Comparison of ENCODE assay signal across 8 cellular contexts in genomic region chr16:67013238-67013822, GRCh38. TPM values are rescaled to one million over a fixed set of nuclear protein-coding genes. Genes with fewer than 3 reads are reported as not detected.
A peak's percentile ranks its signal among the peaks of the same experiment; 100 is the strongest.
DNase-seq lines count a peak whose midpoint lies in the region; ATAC-seq and TF ChIP-seq lines count a peak whose summit lies in the region.

No MANE protein-coding gene starts in this region.

- no peaks in the 10 kb centered on the region for H3K36me3 ChIP-seq in kidney epithelial cell (ENCODE audit: control insufficient read depth, insufficient read depth, low read length)

- ATAC-seq in activated T-helper 17 cell treated with anti-CD3 and anti-CD28 coated beads, Interleukin-2, amount 50 U/mL, for 72 hours (replicated peaks): peak; percentile 2
- ATAC-seq in HG03378 (IDR thresholded peaks at IDR 0.05; ENCODE audit: unreplicated experiment) (no peak), HG03196 (IDR thresholded peaks at IDR 0.05; ENCODE audit: unreplicated experiment) (no peak)

- H3K9me3 Mint-ChIP-seq in activated CD4-positive, alpha-beta T cell treated with anti-CD3 and anti-CD28 coated beads, Interleukin-2, amount 10 ng/mL, durations not matched to agents 24 days and 14 days: no peaks in the 10 kb centered on the region
- no peaks in the 10 kb centered on the region for H3K9me3 Mint-ChIP-seq in activated T-helper 17 cell treated with anti-CD3 and anti-CD28 coated beads, Interleukin-2, amount 50 U/mL, for 72 hours

- peak overlapping the region; percentile 96 for H3K27ac Mint-ChIP-seq in activated CD4-positive, alpha-beta T cell treated with anti-CD3 and anti-CD28 coated beads, Interleukin-2, amount 10 ng/mL, durations not matched to agents 24 days and 14 days
- peak overlapping the region; percentile 89 for H3K27ac Mint-ChIP-seq in activated T-helper 17 cell treated with anti-CD3 and anti-CD28 coated beads, Interleukin-2, amount 50 U/mL, for 72 hours

- peak overlapping the region; percentile 31 for H3K4me3 ChIP-seq in kidney epithelial cell (ENCODE audit: low read depth, low read length)

- TF ChIP-seq CTCF in kidney epithelial cell (IDR thresholded peaks at IDR 0.05; ENCODE audit: insufficient read depth, low read length, poor library complexity, severe bottlenecking): no peak

- H3K27me3 ChIP-seq in kidney epithelial cell (ENCODE audit: control insufficient read depth, insufficient read depth, low read length): peaks cover 15% of the 10 kb centered on the region

- peaks cover 24% of the 10 kb centered on the region for H3K36me3 Mint-ChIP-seq in activated CD4-positive, alpha-beta T cell treated with anti-CD3 and anti-CD28 coated beads, Interleukin-2, amount 10 ng/mL, durations not matched to agents 24 days and 14 days (ENCODE audit: low read depth)
- peaks cover 11% of the 10 kb centered on the region for H3K36me3 Mint-ChIP-seq in activated T-helper 17 cell treated with anti-CD3 and anti-CD28 coated beads, Interleukin-2, amount 50 U/mL, for 72 hours (ENCODE audit: low read depth)

- peak overlapping the region; percentile 89 for H3K27ac ChIP-seq in temporal lobe (ENCODE audit: low read depth, low read length)

- peak; percentile 68 for DNase-seq in activated CD4-positive, alpha-beta T cell treated with anti-CD3 and anti-CD28 coated beads, Interleukin-2, amount 10 ng/mL, durations not matched to agents 24 days and 14 days
- DNase-seq in activated CD4-positive, alpha-beta T cell treated with anti-CD3 and anti-CD28 coated beads for 48 hours: no peak
- DNase-seq in kidney epithelial cell (ENCODE audit: low read depth) (no peak), OCI-M1 (lab: John Stamatoyannopoulos, UW) (no peak)

- peaks cover 55% of the 10 kb centered on the region for H3K4me1 Mint-ChIP-seq in activated CD4-positive, alpha-beta T cell treated with anti-CD3 and anti-CD28 coated beads, Interleukin-2, amount 10 ng/mL, durations not matched to agents 24 days and 14 days
- H3K4me1 Mint-ChIP-seq in activated T-helper 17 cell treated with anti-CD3 and anti-CD28 coated beads, Interleukin-2, amount 50 U/mL, for 72 hours: peaks cover 9% of the 10 kb centered on the region

- intact Hi-C loops in activated CD4-positive, alpha-beta T cell treated with anti-CD3 and anti-CD28 coated beads, Interleukin-2, amount 10 ng/mL, durations not matched to agents 24 days and 14 days (cut with micrococcal nuclease): loop anchor here (1.0 kb wide), 2 partner anchors 29 to 42 kb away; no protein-coding TSS in a partner anchor

- H3K27me3 Mint-ChIP-seq in activated CD4-positive, alpha-beta T cell treated with anti-CD3 and anti-CD28 coated beads, Interleukin-2, amount 10 ng/mL, durations not matched to agents 24 days and 14 days: no peaks in the 10 kb centered on the region
- H3K27me3 Mint-ChIP-seq in activated T-helper 17 cell treated with anti-CD3 and anti-CD28 coated beads, Interleukin-2, amount 50 U/mL, for 72 hours: no peaks in the 10 kb centered on the region

- H3K4me3 Mint-ChIP-seq in activated CD4-positive, alpha-beta T cell treated with anti-CD3 and anti-CD28 coated beads, Interleukin-2, amount 10 ng/mL, durations not matched to agents 24 days and 14 days: peak overlapping the region; percentile 89
- H3K4me3 Mint-ChIP-seq in activated T-helper 17 cell treated with anti-CD3 and anti-CD28 coated beads, Interleukin-2, amount 50 U/mL, for 72 hours: peak overlapping the region; percentile 84

RNA-seq across cellular contexts. Expression of gene CBFB, which starts 15.6 kb away (rescaled TPM):
- 163 and 172 TPM in 2 replicates for total RNA-seq in activated CD4-positive, alpha-beta T cell treated with anti-CD3 and anti-CD28 coated beads, Interleukin-2, amount 10 ng/mL, durations not matched to agents 24 days and 14 days
- 100 to 1,000 TPM; 115 to 214 TPM for total RNA-seq in activated T-helper 17 cell treated with anti-CD3 and anti-CD28 coated beads, Interleukin-2, amount 50 U/mL, for 72 hours
- total RNA-seq in kidney epithelial cell: 57.4 and 64.5 TPM in 2 replicates
- total RNA-seq in temporal lobe: 35.7 TPM

RNA-seq across cellular contexts. Expression of gene CES4A, which starts 24.9 kb away (rescaled TPM):
- total RNA-seq in activated CD4-positive, alpha-beta T cell treated with anti-CD3 and anti-CD28 coated beads, Interleukin-2, amount 10 ng/mL, durations not matched to agents 24 days and 14 days: 27.0 and 27.5 TPM in 2 replicates
- 10 to 100 TPM; 18.3 to 43.5 TPM for total RNA-seq in activated T-helper 17 cell treated with anti-CD3 and anti-CD28 coated beads, Interleukin-2, amount 50 U/mL, for 72 hours
- total RNA-seq in kidney epithelial cell (1.3 and 2.3 TPM in 2 replicates), temporal lobe (8.1 TPM)

RNA-seq across cellular contexts. Expression of gene CES3, which starts 52.3 kb away (rescaled TPM):
- 6.8 and 7.0 TPM in 2 replicates for total RNA-seq in activated CD4-positive, alpha-beta T cell treated with anti-CD3 and anti-CD28 coated beads, Interleukin-2, amount 10 ng/mL, durations not matched to agents 24 days and 14 days
- 1 to 10 TPM; 2.6 to 4.2 TPM for total RNA-seq in activated T-helper 17 cell treated with anti-CD3 and anti-CD28 coated beads, Interleukin-2, amount 50 U/mL, for 72 hours
- total RNA-seq in kidney epithelial cell: 0.07 TPM in 1 of 2 replicates, not detected in the other
- total RNA-seq in temporal lobe: 0.49 TPM
